ENCODE assay signal across 20 cellular contexts in the genomic region with DNA sequence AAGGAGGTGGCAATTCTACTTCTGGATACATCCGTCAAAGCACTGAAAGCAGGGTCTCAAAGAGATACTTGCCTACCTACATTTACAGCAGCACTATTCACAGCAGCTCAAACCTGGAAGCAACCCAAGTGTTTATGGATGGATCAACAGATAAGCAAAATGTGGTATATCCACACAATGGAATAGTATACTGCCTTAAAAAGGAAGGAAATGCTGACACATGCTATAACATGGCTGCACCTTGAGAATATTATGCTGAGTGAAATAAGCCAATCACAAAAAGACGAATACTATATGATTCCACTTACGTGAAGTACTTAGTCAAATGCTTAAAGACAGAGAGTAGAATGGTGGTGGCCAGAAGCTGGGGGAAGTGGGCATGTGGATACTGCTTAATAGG.
DNase-seq lines count a peak whose midpoint lies in the region; ATAC-seq, FAIRE-seq and TF ChIP-seq lines count a peak whose summit lies in the region.
"Had no signal": no experiment of that assay in that cellular context is flagged by ENCODE, and none has a peak within 500 bp of the region (broad histone marks: within the 10 kb centered on the region; RNA-seq: fewer than 3 reads in every experiment).

No MANE protein-coding gene starts in this region.

- DNase-seq in SK-N-SH (no peak), HTR-8/SVneo (ENCODE audit: insufficient read length, low spot score) (no peak), H1 (ENCODE audit: low read depth in 1 of 2, low spot score in 2 of 2) (no peak), DMS79 (lab: John Stamatoyannopoulos, UW) (no peak)
- DNase-seq: ACHN; AML-193; BE2C; CD4-positive, alpha-beta T cell; CD8-positive, alpha-beta memory T cell; DMS 273 treated with DMSO at 0.1 percent for 48 hours; DMS79 treated with DMSO at 0.1 percent for 48 hours; GM23248; H9 had no signal

- no peaks in the 10 kb centered on the region for H3F3A ChIP-seq in SK-N-SH (replicated peaks; ENCODE audit: insufficient read depth)

- H3K4me2 ChIP-seq in SK-N-SH (no peak overlapping the region), H1 (ENCODE audit: insufficient read depth in 1 of 2, low read depth in 2 of 2, low read length in 2 of 2) (no peak overlapping the region)
- H3K4me2 ChIP-seq: BLaER1 treated with 17β-estradiol and CSF1 and Interleukin-3, amounts not matched to agents 10 nM and 100 nM had no signal

- H3K14ac ChIP-seq in H1 (ENCODE audit: insufficient read length), result no peak overlapping the region

- FAIRE-seq in HTR-8/SVneo (lab: Jason Lieb, UNC) (peak; percentile 44), H1 (lab: Jason Lieb, UNC) (no peak)
- FAIRE-seq: A204.1, D721Med, GM12892 had no signal

- no peak overlapping the region for H4K5ac ChIP-seq in H1 (ENCODE audit: insufficient read length, low read depth, low read length)

- H4K91ac ChIP-seq in H1 (replicated peaks; ENCODE audit: insufficient read length, low read length), result no peak overlapping the region

- no peak overlapping the region for H2BK20ac ChIP-seq in H1 (ENCODE audit: low read length)

- no peak overlapping the region for H2BK120ac ChIP-seq in H1 (replicated peaks; ENCODE audit: low read depth, low read length)

- H3K4me1 ChIP-seq in SK-N-SH (ENCODE audit: control insufficient read depth in 1 of 2, insufficient read depth in 2 of 2, low read depth in 1 of 2, low read length in 1 of 2) (no peaks in the 10 kb centered on the region), H1 (replicated peaks in 1 of 4; ENCODE audit: control insufficient read depth in 3 of 4, insufficient read depth in 4 of 4, low read length in 3 of 4) (no peaks in the 10 kb centered on the region)
- H3K4me1 ChIP-seq: BE2C; BLaER1 treated with 17β-estradiol and CSF1 and Interleukin-3, amounts not matched to agents 10 nM and 100 nM had no signal

- CTCF ChIA-PET in SK-N-SH (lab: Yijun Ruan, JAX), result interaction anchor here (0.9 to 4.0 kb wide), 4 partner anchors 9 to 400 kb away, joined by 3 to 16 read pairs (median 5); no protein-coding TSS in a partner anchor
- CTCF ChIA-PET in H1 (lab: Charles Lee; ENCODE audit: partially characterized antibody), result interaction anchor here (0.9 to 1.0 kb wide), 2 partner anchors 9 to 22 kb away, joined by 3 read pairs; no protein-coding TSS in a partner anchor

- no peak overlapping the region for H3K4ac ChIP-seq in H1 (replicated peaks; ENCODE audit: insufficient read length, low read depth, low read length)

- H3K18ac ChIP-seq in H1 (ENCODE audit: extremely low read depth, low read length), result no peak overlapping the region

- H3K9me3 ChIP-seq in SK-N-SH (no peaks in the 10 kb centered on the region), H1 (ENCODE audit: insufficient read depth in 2 of 2, low read depth in 1 of 2, low read length in 1 of 2) (peaks cover 0 to 2% of the 10 kb centered on the region in 2 experiments; a peak in 1 of 4 replicates)
- H3K9me3 ChIP-seq: BE2C had no signal

- no peaks in the 10 kb centered on the region for H3K79me1 ChIP-seq in H1 (ENCODE audit: low read depth, low read length)

- no peaks in the 10 kb centered on the region for H3K27me3 ChIP-seq in SK-N-SH (ENCODE audit: insufficient read depth)
- no peaks in the 10 kb centered on the region for H3K27me3 ChIP-seq in H1 (replicated peaks in 1 of 4; ENCODE audit: control insufficient read depth in 3 of 4, extremely low read depth in 1 of 4, insufficient read depth in 3 of 4, low read length in 3 of 4)
- H3K27me3 ChIP-seq: BE2C; BLaER1 treated with 17β-estradiol and CSF1 and Interleukin-3, amounts not matched to agents 10 nM and 100 nM had no signal

- WGBS in SK-N-SH (ENCODE audit: low lambda C conversion rate), result 88% methylated on average over 3 of the region's 3 CpGs
- 92% methylated on average over 3 of the region's 3 CpGs; no CpG with 5 or more reads in 1 of the 2 experiments for WGBS in H1 (ENCODE audit: extremely low coverage in 1 of 2, insufficient coverage in 1 of 2, insufficient read length in 1 of 2, insufficient replicate concordance in 2 of 2, low coverage in 1 of 2, low lambda C conversion rate in 2 of 2, missing lambda C conversion rate in 1 of 2), 2 experiments

- no peak for TF ChIP-seq RAD21 in SK-N-SH (IDR thresholded peaks at IDR 0.05; ENCODE audit: low read length)
- no peak for TF ChIP-seq RAD21 in H1 (IDR thresholded peaks at IDR 0.05 in 1 of 2, conservative IDR thresholded peaks at IDR 0.05 in 1 of 2; ENCODE audit: low read depth in 2 of 2, low read length in 2 of 2)

- no peak overlapping the region for H2AK5ac ChIP-seq in H1 (ENCODE audit: low read depth, low read length)

- no peaks in the 10 kb centered on the region for H3K23me2 ChIP-seq in H1 (ENCODE audit: low read depth, low read length)

- no peaks in the 10 kb centered on the region for H3K9me2 ChIP-seq in SK-N-SH

- TF ChIP-seq EP300 in SK-N-SH (IDR thresholded peaks at IDR 0.05; ENCODE audit: borderline replicate concordance in 1 of 2, low read depth in 1 of 2, low read length in 1 of 2), result no peak
- no peak for TF ChIP-seq EP300 in H1 (IDR thresholded peaks at IDR 0.05; ENCODE audit: borderline replicate concordance in 1 of 2, low read depth in 2 of 2, low read length in 2 of 2)

- H2BK15ac ChIP-seq in H1 (ENCODE audit: low read length), result no peak overlapping the region

- no peaks in the 10 kb centered on the region for H3K36me3 ChIP-seq in SK-N-SH (replicated peaks in 1 of 2; ENCODE audit: control insufficient read depth in 1 of 2, insufficient read depth in 2 of 2, low read length in 1 of 2)
- H3K36me3 ChIP-seq in H1 (ENCODE audit: control insufficient read depth in 2 of 4, insufficient read depth in 4 of 4, low read length in 3 of 4), result no peaks in the 10 kb centered on the region
- H3K36me3 ChIP-seq: BE2C had no signal

- H3K79me2 ChIP-seq in SK-N-SH (ENCODE audit: insufficient read depth), result no peaks in the 10 kb centered on the region
- no peaks in the 10 kb centered on the region for H3K79me2 ChIP-seq in H1 (ENCODE audit: control insufficient read depth in 1 of 2, insufficient read depth in 2 of 2, low read length in 2 of 2)

- H3K4me3 ChIP-seq in SK-N-SH (ENCODE audit: low read depth in 2 of 2, low read length in 1 of 2) (no peak overlapping the region), H1 (ENCODE audit: extremely low read depth in 1 of 4, insufficient read depth in 2 of 4, low read depth in 3 of 4, low read length in 4 of 4) (no peak overlapping the region)
- H3K4me3 ChIP-seq: BLaER1 treated with 17β-estradiol and CSF1 and Interleukin-3, amounts not matched to agents 10 nM and 100 nM; GM23248 had no signal

- TF ChIP-seq POLR2A in H1 (IDR thresholded peaks at IDR 0.05; ENCODE audit: control extremely low read depth in 1 of 2, low read depth in 2 of 2, low read length in 2 of 2), result no peak

- ATAC-seq in SK-N-SH treated with all-trans-retinoic acid at 6 μM for 48 hours (no peak), HG02798 (IDR thresholded peaks at IDR 0.05; ENCODE audit: poor library complexity, unreplicated experiment) (no peak)

- H4K8ac ChIP-seq in H1 (ENCODE audit: extremely low read depth, insufficient read depth, low read length), result no peak overlapping the region

- POLR2A ChIA-PET in SK-N-SH (lab: Yijun Ruan, JAX), result no interaction called here
- POLR2A ChIA-PET in H1 (lab: Charles Lee; ENCODE audit: partially characterized antibody), result no interaction called here

- H2BK12ac ChIP-seq in H1 (ENCODE audit: low read depth, low read length), result no peak overlapping the region

- no peak overlapping the region for H2BK5ac ChIP-seq in H1 (ENCODE audit: low read depth, low read length)

- H3K23ac ChIP-seq in H1 (ENCODE audit: insufficient read length), result no peak overlapping the region

- H3K56ac ChIP-seq in H1 (replicated peaks; ENCODE audit: insufficient read length, low read depth, low read length), result no peak overlapping the region

- H2AFZ ChIP-seq in SK-N-SH (ENCODE audit: low read depth), result no peak overlapping the region
- no peak overlapping the region for H2AFZ ChIP-seq in H1 (ENCODE audit: low read length)
- H2AFZ ChIP-seq: GM23248 had no signal

- no peak overlapping the region for H3K27ac ChIP-seq in SK-N-SH (ENCODE audit: low read depth in 2 of 2, low read length in 1 of 2)
- no peak overlapping the region for H3K27ac ChIP-seq in H1 (ENCODE audit: low read depth, low read length)
- H3K27ac ChIP-seq: 22Rv1; BLaER1 treated with 17β-estradiol and CSF1 and Interleukin-3, amounts not matched to agents 10 nM and 100 nM; GM23248 had no signal

- no peak overlapping the region for H3K9ac ChIP-seq in SK-N-SH
- H3K9ac ChIP-seq in H1 (replicated peaks in 1 of 4; ENCODE audit: extremely low read depth in 1 of 4, low read depth in 3 of 4, low read length in 3 of 4), result no peak overlapping the region
- H3K9ac ChIP-seq: BLaER1 treated with 17β-estradiol and CSF1 and Interleukin-3, amounts not matched to agents 10 nM and 100 nM; GM23248 had no signal

- TF ChIP-seq CTCF in SK-N-SH (IDR thresholded peaks at IDR 0.05) (no peak), H1 (IDR thresholded peaks at IDR 0.05; ENCODE audit: control extremely low read depth in 1 of 3, insufficient read depth in 1 of 3, low read depth in 1 of 3, low read length in 3 of 3) (no peak)

- H4K20me1 ChIP-seq in SK-N-SH (ENCODE audit: insufficient read depth), result no peaks in the 10 kb centered on the region
- no peaks in the 10 kb centered on the region for H4K20me1 ChIP-seq in H1 (replicated peaks in 1 of 2; ENCODE audit: control insufficient read depth in 1 of 2, insufficient read depth in 2 of 2, low read length in 2 of 2)
- H4K20me1 ChIP-seq: BLaER1 treated with 17β-estradiol and CSF1 and Interleukin-3, amounts not matched to agents 10 nM and 100 nM had no signal

TF ChIP-seq in SK-N-SH treated with all-trans-retinoic acid at 6 μM for 48 hours, 23 proteins besides CTCF, POLR2A, EP300 and RAD21:
- peak; percentile 98 for TF ChIP-seq ZNF8 (CRISPR knock-in tag; IDR thresholded peaks at IDR 0.05)
- TF ChIP-seq SNAI2 (CRISPR knock-in tag; IDR thresholded peaks at IDR 0.05), result no peak

TF ChIP-seq in SK-N-SH, 30 proteins besides CTCF, POLR2A, EP300 and RAD21 (continues in another document):
- TF ChIP-seq FOXJ3 (CRISPR knock-in tag; IDR thresholded peaks at IDR 0.05) (no peak), NFIC (IDR thresholded peaks at IDR 0.05; ENCODE audit: borderline replicate concordance) (no peak), FOXM1 (IDR thresholded peaks at IDR 0.05; ENCODE audit: low read depth) (no peak)

TF ChIP-seq in H1, 55 proteins besides CTCF, POLR2A, EP300 and RAD21 (continues in another document):
- TF ChIP-seq RNF2 (IDR thresholded peaks at IDR 0.05; ENCODE audit: borderline replicate concordance, low read depth, low read length, missing control alignments, poor library complexity, severe bottlenecking), result no peak
- no peak for TF ChIP-seq TEAD4 (IDR thresholded peaks at IDR 0.05; ENCODE audit: low read depth, low read length)
- TF ChIP-seq ATF3 (IDR thresholded peaks at IDR 0.05; ENCODE audit: insufficient read depth, low read depth, low read length), result no peak
- no peak for TF ChIP-seq TCF12 (IDR thresholded peaks at IDR 0.05; ENCODE audit: low read depth, low read length)
- no peak for TF ChIP-seq ZNF274 (IDR thresholded peaks at IDR 0.05; ENCODE audit: borderline replicate concordance, extremely low read depth, low read length)
- TF ChIP-seq YY1 (IDR thresholded peaks at IDR 0.05; ENCODE audit: low read depth, low read length), result no peak
